8 cellular contexts compared by ENCODE assay signal in genomic region chr10:132397036-132397541, GRCh38. TPM values are rescaled to one million over a fixed set of nuclear protein-coding genes. Genes with fewer than 3 reads are reported as not detected.
DNase-seq lines count a peak whose midpoint lies in the region; ATAC-seq and TF ChIP-seq lines count a peak whose summit lies in the region.

Gene PWWP2B (plus strand): TSS chr10:132397200. CDS start chr10:132397227, 27 bp downstream.

- H3K9me3 Mint-ChIP-seq in activated B cell treated with CpG ODN at 0.5 μM for 24 hours, result peaks cover 1% of the 10 kb centered on the region

- no peak for TF ChIP-seq CTCF in activated B cell treated with CpG ODN at 0.5 μM for 24 hours (IDR thresholded peaks at IDR 0.05)
- no peak for TF ChIP-seq CTCF in choroid plexus epithelial cell (conservative IDR thresholded peaks at IDR 0.05; ENCODE audit: low read depth, low read length)
- TF ChIP-seq CTCF in lower leg skin (IDR thresholded peaks at IDR 0.05), result no peak

- POLR2A ChIA-PET in activated B cell treated with CpG ODN at 0.5 μM for 24 hours (lab: Charles Lee), result interaction anchor here (0.6 to 3.5 kb wide), 9 partner anchors 10 to 175 kb away, joined by 3 to 41 read pairs (median 4); no protein-coding TSS in a partner anchor

- H3K4me3 ChIP-seq in choroid plexus epithelial cell (ENCODE audit: low read depth, low read length), result peak within 1 kb of the TSS; percentile 67
- peak within 1 kb of the TSS; percentile 49 for H3K4me3 ChIP-seq in lower leg skin (ENCODE audit: low read depth, poor library complexity, severe bottlenecking)

- DNase-seq in NCI-H1417 (lab: John Stamatoyannopoulos, UW) (peak; percentile 11 to 26 (median 17)), NCI-H1417 treated with DMSO at 0.1 percent for 48 hours (lab: John Stamatoyannopoulos, UW) (no peak), activated B cell treated with CpG ODN at 0.5 μM for 24 hours (peak; percentile 67), choroid plexus epithelial cell (ENCODE audit: low read depth) (no peak), lower leg skin (ENCODE audit: low spot score in 2 of 2) (no peak)
- peak; percentile 31 to 57 for DNase-seq in stimulated activated CD8-positive, alpha-beta memory T cell treated with anti-CD3 and anti-CD28 coated beads, Interleukin-15, amount 100 ng/mL, for 4 hours (ENCODE audit: low read depth in 2 of 2)

- no peaks in the 10 kb centered on the region for H3K27me3 Mint-ChIP-seq in activated B cell treated with CpG ODN at 0.5 μM for 24 hours

- no peaks in the 10 kb centered on the region for H3K36me3 Mint-ChIP-seq in activated B cell treated with CpG ODN at 0.5 μM for 24 hours (ENCODE audit: low read depth)

- peak within 1 kb of the TSS; percentile 88 for H3K27ac Mint-ChIP-seq in activated B cell treated with CpG ODN at 0.5 μM for 24 hours

- intact Hi-C loops in activated B cell treated with CpG ODN at 0.5 μM for 24 hours (cut with micrococcal nuclease) (loop anchor here (1.0 to 5.0 kb wide), 4 partner anchors 24 to 415 kb away; partner anchors contain the start of genes BNIP3 and INPP5A), lower leg skin (cut with DNase I; ENCODE audit: low total_unique reads) (no loop called here)

- CTCF ChIA-PET in activated B cell treated with CpG ODN at 0.5 μM for 24 hours (lab: Charles Lee), result interaction anchor here (0.5 to 2.1 kb wide), 5 partner anchors 9 to 128 kb away, joined by 3 to 9 read pairs (median 3); no protein-coding TSS in a partner anchor

- H3K4me3 Mint-ChIP-seq in activated B cell treated with CpG ODN at 0.5 μM for 24 hours, result peak within 1 kb of the TSS; percentile 88

- WGBS in lower leg skin, 2 donors, result 0% methylated on average over 22 of the region's 86 CpGs; no CpG with 5 or more reads in 1 of the 2 donors

- no peak for TF ChIP-seq POLR2A in lower leg skin (IDR thresholded peaks at IDR 0.05)

- ATAC-seq in HG03175 (IDR thresholded peaks at IDR 0.05; ENCODE audit: unreplicated experiment) (peak; percentile 41), activated B cell treated with CpG ODN at 0.5 μM for 24 hours (ENCODE audit: low read depth) (peak; percentile 25), HG03139 (IDR thresholded peaks at IDR 0.05; ENCODE audit: unreplicated experiment) (no peak)

- peaks cover 62% of the 10 kb centered on the region for H3K4me1 Mint-ChIP-seq in activated B cell treated with CpG ODN at 0.5 μM for 24 hours

RNA-seq across cellular contexts. Expression of gene PWWP2B, which starts in this region (rescaled TPM):
- total RNA-seq in activated B cell treated with CpG ODN at 0.5 μM for 24 hours, result 12.8 and 13.4 TPM in 2 replicates
- total RNA-seq in lower leg skin, result 10 to 100 TPM; 28.3 to 33.1 (median 28.9) TPM

Comparison
In these comparisons a context has a peak if more than half of its experiments do, and no peak if none do; other contexts are left out.
1. DNase-seq: peak in NCI-H1417 (3 of 3), activated B cell treated with CpG ODN at 0.5 μM for 24 hours (single experiment) and stimulated activated CD8-positive, alpha-beta memory T cell treated with anti-CD3 and anti-CD28 coated beads, Interleukin-15, amount 100 ng/mL, for 4 hours (2 of 2); none in NCI-H1417 treated with DMSO at 0.1 percent for 48 hours (single experiment), choroid plexus epithelial cell (single experiment) and lower leg skin (0 of 2).